In the genomic region with DNA sequence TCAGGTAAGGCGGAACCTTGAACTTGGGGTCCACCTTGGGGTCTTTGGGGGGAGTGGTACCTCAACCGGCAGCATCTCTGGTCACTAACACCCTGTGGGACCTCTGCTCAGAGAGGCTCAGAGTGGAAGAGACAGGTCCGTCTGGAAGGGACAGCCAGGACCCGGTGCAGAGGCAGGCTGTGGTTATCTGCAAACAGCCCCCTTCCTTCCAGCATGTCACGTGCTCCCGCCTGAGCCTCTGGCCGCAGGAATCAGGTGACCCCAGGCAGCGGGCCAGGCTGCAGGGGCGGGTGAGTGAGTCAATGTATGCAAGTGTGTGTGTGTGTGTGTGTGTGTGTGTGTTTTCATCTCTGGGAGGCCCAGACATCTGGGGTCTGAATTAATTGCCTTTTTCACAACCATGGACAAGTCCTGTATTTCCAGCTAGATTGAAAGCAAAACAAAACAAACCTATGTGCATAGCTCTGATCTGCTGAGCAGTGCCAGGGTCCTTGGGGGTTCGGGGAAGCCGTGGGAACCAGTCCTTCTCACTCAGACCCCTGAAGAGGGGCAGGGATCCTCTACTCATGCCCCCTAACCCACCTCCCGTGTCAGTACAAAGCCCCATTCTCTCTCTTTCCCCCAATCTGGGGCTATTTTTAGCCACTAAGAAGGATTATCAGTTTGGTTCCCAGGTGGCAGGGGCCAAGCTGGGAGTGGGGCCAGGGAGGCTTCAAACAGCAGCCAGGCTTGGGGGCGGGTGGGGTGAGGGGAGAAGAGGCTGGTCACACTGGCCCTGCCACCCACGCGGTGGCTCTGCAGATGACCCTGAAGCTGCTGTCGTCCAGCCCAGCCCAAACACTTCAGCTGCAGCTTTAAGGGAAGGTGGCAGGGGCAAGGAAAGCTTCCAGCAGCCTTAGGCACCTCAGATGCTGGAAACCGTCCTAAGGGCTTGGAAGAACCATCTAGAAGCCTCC, we compare ENCODE assay signal across 8 cellular contexts. TPM values are rescaled to one million over a fixed set of nuclear protein-coding genes. Genes with fewer than 3 reads are reported as not detected.
DNase-seq lines count a peak whose midpoint lies in the region; TF ChIP-seq lines count a peak whose summit lies in the region.

No MANE protein-coding gene starts in this region.

- H3K4me1 ChIP-seq in Caco-2 (peaks cover 11% of the 10 kb centered on the region), A673 (ENCODE audit: insufficient read depth, low read length, poor library complexity, severe bottlenecking) (peaks cover 11% of the 10 kb centered on the region)

- CTCF ChIA-PET in Caco-2 (lab: Charles Lee), result interaction anchor here (0.7 kb wide), 1 partner anchor 82 kb away, joined by 3 read pairs; no protein-coding TSS in a partner anchor
- CTCF ChIA-PET in A673 (lab: Charles Lee), result interaction anchor here (0.6 kb wide), 1 partner anchor 307 kb away, joined by 3 read pairs; no protein-coding TSS in a partner anchor

- peaks cover 23% of the 10 kb centered on the region for H3K4me1 Mint-ChIP-seq in Caco-2 (ENCODE audit: low read depth, unreplicated experiment)

- intact Hi-C loops in Caco-2 (cut with micrococcal nuclease; ENCODE audit: unreplicated experiment) (no loop called here), A673 (cut with micrococcal nuclease; ENCODE audit: unreplicated experiment) (no loop called here)

- DNase-seq in Caco-2, result peak; percentile 27 to 54
- DNase-seq in H7, result peak; percentile 95
- DNase-seq in NCI-H524 (lab: John Stamatoyannopoulos, UW), result peak; percentile 85 to 91
- peak; percentile 36 for DNase-seq in activated T-cell treated with anti-CD3 and anti-CD28 coated beads for 24 hours (ENCODE audit: low read depth)
- peak; percentile 33 for DNase-seq in epithelial cell of proximal tubule (ENCODE audit: low read depth)
- DNase-seq in mucosa of gallbladder (ENCODE audit: low spot score), result peak; percentile 89
- peak; percentile 20 for DNase-seq in stimulated activated CD8-positive, alpha-beta memory T cell treated with anti-CD3 and anti-CD28 coated beads, Interleukin-7, amount 100 ng/mL, for 24 hours (ENCODE audit: low read depth)
- no peak for DNase-seq in A673 (ENCODE audit: low spot score)

- TF ChIP-seq CTCF in Caco-2 (IDR thresholded peaks at IDR 0.05; ENCODE audit: insufficient read depth in 1 of 2, low read depth in 1 of 2, low read length in 1 of 2, severe bottlenecking in 1 of 2, unreplicated experiment in 1 of 2), result no peak
- TF ChIP-seq CTCF in epithelial cell of proximal tubule (conservative IDR thresholded peaks at IDR 0.05; ENCODE audit: low read depth, low read length), result no peak
- no peak for TF ChIP-seq CTCF in A673 (conservative IDR thresholded peaks at IDR 0.05; ENCODE audit: low read depth, low read length)

- BruUV-seq in Caco-2 (replicated peaks; lab: Mats Ljungman, UMichigan), result no TSS peak
- no TSS peak for BruUV-seq in A673 (replicated peaks; lab: Mats Ljungman, UMichigan)

- H3K27ac ChIP-seq in A673 (ENCODE audit: low read depth, low read length, poor library complexity, severe bottlenecking), result no peak overlapping the region

- no peaks in the 10 kb centered on the region for H3K9me3 Mint-ChIP-seq in Caco-2 (ENCODE audit: unreplicated experiment)

- no peaks in the 10 kb centered on the region for H3K27me3 Mint-ChIP-seq in Caco-2 (ENCODE audit: insufficient read depth, unreplicated experiment)

- H3K27me3 ChIP-seq in Caco-2 (replicated peaks; ENCODE audit: control insufficient read depth, insufficient read depth, low read length) (no peaks in the 10 kb centered on the region), H7 (ENCODE audit: control insufficient read depth, insufficient read depth, low read length) (no peaks in the 10 kb centered on the region), A673 (replicated peaks; ENCODE audit: insufficient read depth, low read depth, low read length, poor library complexity) (no peaks in the 10 kb centered on the region)

- peaks cover 40% of the 10 kb centered on the region for H3K36me3 Mint-ChIP-seq in Caco-2 (ENCODE audit: insufficient read depth, unreplicated experiment)

- peak overlapping the region; percentile 69 for H3K27ac Mint-ChIP-seq in Caco-2 (ENCODE audit: unreplicated experiment)

- POLR2A ChIA-PET in Caco-2 (lab: Charles Lee) (no interaction called here), A673 (lab: Charles Lee; ENCODE audit: low non-redundant PET) (interaction anchor here (0.6 kb wide), 1 partner anchor 681 kb away, joined by 4 read pairs; no protein-coding TSS in a partner anchor)

- H3K36me3 ChIP-seq in Caco-2 (ENCODE audit: control insufficient read depth, insufficient read depth, low read length) (peaks cover 4% of the 10 kb centered on the region), H7 (replicated peaks; ENCODE audit: control insufficient read depth, insufficient read depth, low read length) (peaks cover 7% of the 10 kb centered on the region), A673 (ENCODE audit: insufficient read depth, low read length, poor library complexity, severe bottlenecking) (no peaks in the 10 kb centered on the region)

- H3K9me3 ChIP-seq in Caco-2 (peaks cover 13% of the 10 kb centered on the region), A673 (ENCODE audit: low read depth, low read length, poor library complexity, severe bottlenecking) (no peaks in the 10 kb centered on the region)

- H3K4me3 ChIP-seq in Caco-2 (ENCODE audit: low read depth, low read length) (no peak overlapping the region), H7 (ENCODE audit: insufficient read depth, low read depth, low read length) (no peak overlapping the region), epithelial cell of proximal tubule (ENCODE audit: low read depth, low read length) (no peak overlapping the region), A673 (ENCODE audit: low read depth, low read length, poor library complexity, severe bottlenecking) (no peak overlapping the region)

- H3K4me3 Mint-ChIP-seq in Caco-2 (ENCODE audit: unreplicated experiment), result no peak overlapping the region

RNA-seq across cellular contexts. Expression of gene CERS4, which starts 31.4 kb away (rescaled TPM):
- 56.8 and 66.9 TPM in 2 replicates for total RNA-seq in Caco-2 (2022)
- 116 and 117 TPM in 2 replicates for total RNA-seq in H7 (2014; rRNA removed; shearing (Covaris generic))
- 3.8 and 24.5 TPM in 2 replicates for total RNA-seq in epithelial cell of proximal tubule
- total RNA-seq in mucosa of gallbladder, result 20.7 TPM
- total RNA-seq in A673 (2021), result 4.8 and 9.3 TPM in 2 replicates
